ENCODE assay signal across 16 cellular contexts in the genomic region with DNA sequence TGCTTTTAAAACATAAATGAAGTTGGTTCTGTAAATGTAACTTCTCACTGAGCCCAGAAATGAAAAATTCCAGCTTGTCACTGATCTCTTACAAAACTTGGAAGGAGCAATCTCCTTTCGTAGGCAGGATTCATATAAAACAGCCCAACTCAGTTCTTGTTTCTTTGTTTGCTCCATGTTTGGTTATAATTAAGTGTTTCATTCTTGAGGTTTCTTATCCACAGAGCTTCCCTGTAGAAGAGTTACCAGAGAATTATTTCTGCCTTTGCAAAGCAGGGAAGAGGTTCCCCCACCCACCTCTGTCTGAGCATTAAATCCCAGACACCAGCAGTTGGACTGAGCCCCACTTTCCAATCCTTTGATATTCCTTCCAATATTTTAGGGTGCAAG. TPM values are rescaled to one million over a fixed set of nuclear protein-coding genes. Genes with fewer than 3 reads are reported as not detected.
A peak's percentile ranks its signal among the peaks of the same experiment; 100 is the strongest.
DNase-seq lines count a peak whose midpoint lies in the region; ATAC-seq, FAIRE-seq and TF ChIP-seq lines count a peak whose summit lies in the region.
"Had no signal": no experiment of that assay in that cellular context is flagged by ENCODE, and none has a peak within 500 bp of the region (broad histone marks: within the 10 kb centered on the region; RNA-seq: fewer than 3 reads in every experiment).

No MANE protein-coding gene starts in this region.

- WGBS in SK-N-SH (ENCODE audit: low lambda C conversion rate): 15% methylated on average over 1 of the region's 1 CpG
- WGBS in psoas muscle, 3 donors: 29 to 46% (median 38%) methylated on average over 1 of the region's 1 CpG

- CTCF ChIA-PET in SK-N-SH (lab: Yijun Ruan, JAX): no interaction called here
- CTCF ChIA-PET in endothelial cell of umbilical vein (lab: Charles Lee): interaction anchor here (0.7 to 1.6 kb wide), 2 partner anchors 30 to 99 kb away, joined by 3 read pairs; no protein-coding TSS in a partner anchor
- CTCF ChIA-PET in GM10248 (lab: Yijun Ruan, JAX): interaction anchor here (0.7 to 1.4 kb wide), 2 partner anchors 23 to 276 kb away, joined by 3 to 4 read pairs; no protein-coding TSS in a partner anchor

- no peaks in the 10 kb centered on the region for H4K20me1 ChIP-seq in SK-N-SH (ENCODE audit: insufficient read depth)
- no peaks in the 10 kb centered on the region for H4K20me1 ChIP-seq in endothelial cell of umbilical vein (replicated peaks; ENCODE audit: control insufficient read depth, extremely low read depth, insufficient read depth, low read length)
- H4K20me1 ChIP-seq in osteoblast (ENCODE audit: insufficient read depth, low read length): no peaks in the 10 kb centered on the region
- H4K20me1 ChIP-seq: BLaER1 treated with 17β-estradiol and CSF1 and Interleukin-3, amounts not matched to agents 10 nM and 100 nM had no signal

- BruUV-seq in endothelial cell of umbilical vein (replicated peaks; lab: Mats Ljungman, UMichigan): no TSS peak

- FAIRE-seq in endothelial cell of umbilical vein (lab: Jason Lieb, UNC): no peak

- no peaks in the 10 kb centered on the region for H3K36me3 ChIP-seq in SK-N-SH (replicated peaks in 1 of 2; ENCODE audit: control insufficient read depth in 1 of 2, insufficient read depth in 2 of 2, low read length in 1 of 2)
- no peaks in the 10 kb centered on the region for H3K36me3 ChIP-seq in endothelial cell of umbilical vein (ENCODE audit: control insufficient read depth in 2 of 2, extremely low read depth in 1 of 2, insufficient read depth in 2 of 2, low read length in 2 of 2)
- H3K36me3 ChIP-seq in osteoblast (ENCODE audit: insufficient read depth, low read length): no peaks in the 10 kb centered on the region
- H3K36me3 ChIP-seq in psoas muscle (ENCODE audit: insufficient read depth in 1 of 2, low read depth in 1 of 2): no peaks in the 10 kb centered on the region
- H3K36me3 ChIP-seq: BLaER1 treated with 17β-estradiol and CSF1 and Interleukin-3, amounts not matched to agents 10 nM and 100 nM; prostate gland had no signal

- TF ChIP-seq CTCF in SK-N-SH (IDR thresholded peaks at IDR 0.05): no peak
- TF ChIP-seq CTCF in endothelial cell of umbilical vein (IDR thresholded peaks at IDR 0.05; ENCODE audit: extremely low read depth in 1 of 2, insufficient read depth in 1 of 2, low read depth in 1 of 2, low read length in 2 of 2): no peak
- TF ChIP-seq CTCF in osteoblast (IDR thresholded peaks at IDR 0.05; ENCODE audit: extremely low read depth, low read depth, low read length): no peak
- no peak for TF ChIP-seq CTCF in psoas muscle (IDR thresholded peaks at IDR 0.05)
- TF ChIP-seq CTCF in GM10248 (IDR thresholded peaks at IDR 0.05; ENCODE audit: control extremely low read depth, extremely low read depth, low read depth, missing control alignments): no peak

- peak overlapping the region; percentile 77 to 82; a peak in 3 of 4 replicates for H3K27ac ChIP-seq in SK-N-SH (ENCODE audit: low read depth in 2 of 2, low read length in 1 of 2)
- H3K27ac ChIP-seq in endothelial cell of umbilical vein (ENCODE audit: insufficient read depth, low read depth, low read length): peak overlapping the region; percentile 1
- H3K27ac ChIP-seq in osteoblast (ENCODE audit: low read depth, low read length): peak overlapping the region; percentile 51
- H3K27ac ChIP-seq in psoas muscle: no peak overlapping the region
- H3K27ac ChIP-seq: BLaER1 treated with 17β-estradiol and CSF1 and Interleukin-3, amounts not matched to agents 10 nM and 100 nM; prostate gland had no signal

- dilution Hi-C loops in endothelial cell of umbilical vein (cut with MboI; ENCODE audit: extremely low pct_ligation_motif_present, low sequenced_read_pairs): no loop called here

- POLR2A ChIA-PET in SK-N-SH (lab: Yijun Ruan, JAX) (no interaction called here), endothelial cell of umbilical vein (lab: Charles Lee) (interaction anchor here (1.4 kb wide), 1 partner anchor 34 kb away, joined by 3 read pairs; a partner anchor contains a TSS), GM10248 (lab: Yijun Ruan, JAX) (no interaction called here)

- peaks cover 24% of the 10 kb centered on the region for H3F3A ChIP-seq in SK-N-SH (replicated peaks; ENCODE audit: insufficient read depth)

- TF ChIP-seq RAD21 in SK-N-SH (IDR thresholded peaks at IDR 0.05; ENCODE audit: low read length): no peak

- H3K4me3 ChIP-seq in SK-N-SH (ENCODE audit: low read depth in 2 of 2, low read length in 1 of 2) (no peak overlapping the region), endothelial cell of umbilical vein (replicated peaks in 1 of 3; ENCODE audit: insufficient read depth in 1 of 3, low read depth in 1 of 3, low read length in 3 of 3) (no peak overlapping the region), osteoblast (ENCODE audit: insufficient read depth, low read length) (no peak overlapping the region), psoas muscle (no peak overlapping the region)
- H3K4me3 ChIP-seq: BLaER1 treated with 17β-estradiol and CSF1 and Interleukin-3, amounts not matched to agents 10 nM and 100 nM; prostate gland had no signal

- no peaks in the 10 kb centered on the region for H3K9me1 ChIP-seq in endothelial cell of umbilical vein (replicated peaks; ENCODE audit: control insufficient read depth, extremely low read depth, insufficient read depth, low read length)

- no peak for TF ChIP-seq EP300 in SK-N-SH (IDR thresholded peaks at IDR 0.05; ENCODE audit: borderline replicate concordance in 1 of 2, low read depth in 1 of 2, low read length in 1 of 2)

- H3K4me1 ChIP-seq in SK-N-SH (ENCODE audit: control insufficient read depth in 1 of 2, insufficient read depth in 2 of 2, low read depth in 1 of 2, low read length in 1 of 2) (peaks cover 0 to 22% of the 10 kb centered on the region in 2 experiments; a peak in 2 of 4 replicates), endothelial cell of umbilical vein (ENCODE audit: control insufficient read depth, extremely low read depth, insufficient read depth, low read length) (peaks cover 34% of the 10 kb centered on the region), osteoblast (ENCODE audit: insufficient read depth, low read length) (peaks cover 19% of the 10 kb centered on the region), psoas muscle (no peaks in the 10 kb centered on the region)
- H3K4me1 ChIP-seq: BLaER1 treated with 17β-estradiol and CSF1 and Interleukin-3, amounts not matched to agents 10 nM and 100 nM; prostate gland had no signal

- peak overlapping the region; percentile 45; the same call in 1 of the 2 replicates for H3K4me2 ChIP-seq in SK-N-SH
- H3K4me2 ChIP-seq in endothelial cell of umbilical vein (ENCODE audit: insufficient read depth, low read length): no peak overlapping the region
- H3K4me2 ChIP-seq in osteoblast (ENCODE audit: insufficient read depth, low read length): peak overlapping the region; percentile 6
- H3K4me2 ChIP-seq: BLaER1 treated with 17β-estradiol and CSF1 and Interleukin-3, amounts not matched to agents 10 nM and 100 nM had no signal

- H3K79me2 ChIP-seq in SK-N-SH (ENCODE audit: insufficient read depth): no peaks in the 10 kb centered on the region
- no peaks in the 10 kb centered on the region for H3K79me2 ChIP-seq in endothelial cell of umbilical vein (ENCODE audit: control insufficient read depth, insufficient read depth, low read length)
- no peaks in the 10 kb centered on the region for H3K79me2 ChIP-seq in osteoblast (ENCODE audit: insufficient read depth, low read length)

- intact Hi-C loops in endothelial cell of umbilical vein (cut with micrococcal nuclease) (no loop called here), psoas muscle (cut with DNase I) (no loop called here)

- no peaks in the 10 kb centered on the region for H3K9me2 ChIP-seq in SK-N-SH

- H3K9ac ChIP-seq in SK-N-SH (peak overlapping the region; percentile 55; the same call in 1 of the 2 replicates), endothelial cell of umbilical vein (replicated peaks; ENCODE audit: extremely low read depth, insufficient read depth, low read length) (no peak overlapping the region)
- H3K9ac ChIP-seq: BLaER1 treated with 17β-estradiol and CSF1 and Interleukin-3, amounts not matched to agents 10 nM and 100 nM had no signal

- peak; percentile 50 for DNase-seq in AG20443 (ENCODE audit: low spot score)
- no peak for DNase-seq in SK-N-SH
- no peak for DNase-seq in endothelial cell of umbilical vein (ENCODE audit: low read depth, low spot score)
- no peak for DNase-seq in osteoblast (ENCODE audit: insufficient read length, low spot score, missing footprints)
- DNase-seq in stimulated activated CD4-positive, alpha-beta T cell treated with anti-CD3 and anti-CD28 coated beads, Interleukin-2, amount 100 ng/mL, for 48 hours: no peak
- DNase-seq in psoas muscle: no peak
- DNase-seq in GM10248 (ENCODE audit: extremely low spot score): no peak
- DNase-seq: DMS153, left cardiac atrium, NCI-H1436, NCI-H2227 treated with DMSO at 0.1 percent for 48 hours, Right ventricle myocardium superior had no signal

- TF ChIP-seq POLR2A in endothelial cell of umbilical vein (IDR thresholded peaks at IDR 0.05; ENCODE audit: low read depth, low read length): no peak

- H2AFZ ChIP-seq in SK-N-SH (ENCODE audit: low read depth) (peak overlapping the region; percentile 39), endothelial cell of umbilical vein (ENCODE audit: low read depth, low read length) (peak overlapping the region; percentile 41), osteoblast (ENCODE audit: low read length) (peak overlapping the region; percentile 52)

- H3K27me3 ChIP-seq in SK-N-SH (ENCODE audit: insufficient read depth) (no peaks in the 10 kb centered on the region), endothelial cell of umbilical vein (ENCODE audit: control insufficient read depth in 2 of 2, insufficient read depth in 2 of 2, low read length in 2 of 2) (no peaks in the 10 kb centered on the region), osteoblast (ENCODE audit: insufficient read depth, low read length) (no peaks in the 10 kb centered on the region), psoas muscle (ENCODE audit: insufficient read depth in 3 of 3, low read length in 2 of 3) (no peaks in the 10 kb centered on the region)
- H3K27me3 ChIP-seq: BLaER1 treated with 17β-estradiol and CSF1 and Interleukin-3, amounts not matched to agents 10 nM and 100 nM had no signal

- no peak for ATAC-seq in psoas muscle
- no peak for ATAC-seq in GM18502 (IDR thresholded peaks at IDR 0.05; ENCODE audit: poor library complexity, unreplicated experiment)
- ATAC-seq: activated CD4-positive, CD25-positive, alpha-beta regulatory T cell treated with anti-CD3 and anti-CD28 coated beads, Interleukin-2, amount 50 U/mL, for 24 hours; left cardiac atrium had no signal

- H3K9me3 ChIP-seq in SK-N-SH (no peaks in the 10 kb centered on the region), endothelial cell of umbilical vein (replicated peaks; ENCODE audit: control insufficient read depth, insufficient read depth, low read length) (no peaks in the 10 kb centered on the region), osteoblast (ENCODE audit: low read depth, low read length) (no peaks in the 10 kb centered on the region), psoas muscle (no peaks in the 10 kb centered on the region)
- H3K9me3 ChIP-seq: BLaER1 treated with 17β-estradiol and CSF1 and Interleukin-3, amounts not matched to agents 10 nM and 100 nM; prostate gland had no signal

RNA-seq across cellular contexts. Expression of a gene that starts 34.1 kb away (rescaled TPM):
- polyA plus RNA-seq in SK-N-SH (2012; rRNA removed) (53.2 and 59.5 TPM in 2 replicates), endothelial cell of umbilical vein (113 and 114 TPM in 2 replicates), psoas muscle (1 to 10 TPM in 1 of 3 donors, under 1 TPM in 2; 0.69 to 2.1 (median 0.91) TPM)
- 59.7 and 67.7 TPM in 2 replicates for polyA plus RNA-seq in SK-N-SH (2012; cell fraction: cytosol; rRNA removed)
- 61.9 and 72.1 TPM in 2 replicates for polyA plus RNA-seq in SK-N-SH (2012; cell fraction: nucleus; rRNA removed)
- total RNA-seq in endothelial cell of umbilical vein (369 and 390 TPM in 2 replicates), osteoblast (138 and 149 TPM in 2 replicates), psoas muscle (1 to 10 TPM; 1.9 to 4.3 (median 3.2) TPM)
- polyA plus RNA-seq in endothelial cell of umbilical vein (2011; cell fraction: cytosol; rRNA removed): 130 and 164 TPM in 2 replicates
- 204 and 223 TPM in 2 replicates for polyA plus RNA-seq in endothelial cell of umbilical vein (2011; cell fraction: nucleus; rRNA removed)
- 239 and 249 TPM in 2 replicates for polyA plus RNA-seq in endothelial cell of umbilical vein (2012)
- polyA minus RNA-seq in endothelial cell of umbilical vein: 582 and 866 TPM in 2 replicates
- 2.6 TPM for polyA minus RNA-seq in endothelial cell of umbilical vein (2011; cell fraction: cytosol; rRNA and poly(A)+ RNA removed)
- polyA minus RNA-seq in endothelial cell of umbilical vein (2011; cell fraction: nucleus; rRNA and poly(A)+ RNA removed): 148 and 149 TPM in 2 replicates

Comparison
In these comparisons a context has a peak if more than half of its experiments do, and no peak if none do; other contexts are left out.
1. RNA of a gene that starts 34.1 kb away (total RNA-seq): 369 to 390 TPM in endothelial cell of umbilical vein and 138 to 149 TPM in osteoblast; 1.9 to 4.3 TPM in psoas muscle; every median in the first group is over 10 times any median in the second.
2. Peak in every context shown above with its lines, with median percentiles within 50 percentile points of each other: H2AFZ ChIP-seq.